9 cellular contexts compared by ENCODE assay signal in the genomic region with DNA sequence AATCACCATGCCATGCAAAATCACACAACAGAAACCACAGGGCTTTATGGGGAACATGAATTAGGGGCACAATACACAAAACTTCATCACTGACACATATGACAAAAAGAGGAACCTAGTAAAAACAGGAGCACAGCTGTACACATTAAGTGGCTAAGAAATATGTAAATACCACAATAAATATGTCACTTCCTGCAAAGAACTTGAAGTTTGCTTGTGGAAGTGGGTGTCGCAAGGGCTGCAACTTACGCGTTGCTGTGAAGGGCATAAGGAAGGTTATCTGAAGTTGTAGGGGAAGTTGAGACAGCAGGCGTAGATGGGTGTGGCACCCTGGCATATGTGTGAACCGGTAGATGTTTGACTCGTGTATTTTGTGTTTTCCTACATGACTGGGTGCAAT. TPM values are rescaled to one million over a fixed set of nuclear protein-coding genes. Genes with fewer than 3 reads are reported as not detected.
DNase-seq lines count a peak whose midpoint lies in the region; ATAC-seq, FAIRE-seq and TF ChIP-seq lines count a peak whose summit lies in the region.
"Had no signal": no experiment of that assay in that cellular context is flagged by ENCODE, and none has a peak within 500 bp of the region (broad histone marks: within the 10 kb centered on the region; RNA-seq: fewer than 3 reads in every experiment).

No MANE protein-coding gene starts in this region.

- no peak overlapping the region for H3K27ac ChIP-seq in small intestine (ENCODE audit: low read depth in 1 of 2, low read length in 1 of 2)
- H3K27ac ChIP-seq in H9 (ENCODE audit: insufficient read length, low read depth, low read length), result no peak overlapping the region
- H3K27ac ChIP-seq: pancreas, thyroid gland had no signal

- no peaks in the 10 kb centered on the region for H3K36me3 ChIP-seq in small intestine (ENCODE audit: control insufficient read depth in 2 of 2, insufficient read depth in 2 of 2, low read length in 2 of 2)
- H3K36me3 ChIP-seq: pancreas had no signal

- H2BK12ac ChIP-seq in H9 (ENCODE audit: insufficient read length, low read depth, low read length), result no peak overlapping the region

- peak; percentile 82 for DNase-seq in amniotic epithelial cell (ENCODE audit: low read depth)
- DNase-seq in small intestine, result peak; percentile 2
- no peak for DNase-seq in HuH-7.5 (ENCODE audit: low spot score)
- no peak for DNase-seq in NCI-H524 treated with DMSO at 0.1 percent for 48 hours (lab: John Stamatoyannopoulos, UW)
- no peak for DNase-seq in H9

- H3K27me3 ChIP-seq in small intestine (ENCODE audit: control insufficient read depth in 2 of 2, insufficient read depth in 2 of 2, low read length in 2 of 2), result no peaks in the 10 kb centered on the region
- H3K27me3 ChIP-seq in H9 (ENCODE audit: insufficient read depth, low read length), result no peaks in the 10 kb centered on the region
- H3K27me3 ChIP-seq: pancreas, thyroid gland had no signal

- H3K4ac ChIP-seq in H9 (ENCODE audit: low read depth, low read length), result no peak overlapping the region

- H2AK5ac ChIP-seq in H9 (ENCODE audit: insufficient read length, low read length), result no peak overlapping the region

- H3K14ac ChIP-seq in H9 (ENCODE audit: insufficient read depth, low read length), result no peak overlapping the region

- no peak overlapping the region for H2BK15ac ChIP-seq in H9 (ENCODE audit: low read depth, low read length)

- H3K23me2 ChIP-seq in H9 (ENCODE audit: insufficient read length, low read depth, low read length, poor library complexity, severe bottlenecking), result no peaks in the 10 kb centered on the region

- H3K4me2 ChIP-seq in H9 (ENCODE audit: insufficient read depth, insufficient read length, low read length), result no peak overlapping the region

- no peaks in the 10 kb centered on the region for H3K79me2 ChIP-seq in H9 (ENCODE audit: insufficient read depth, low read length)

- no peak overlapping the region for H3K9ac ChIP-seq in H9 (ENCODE audit: extremely low read depth, insufficient read length, low read length)

- no peak overlapping the region for H3K56ac ChIP-seq in H9 (ENCODE audit: insufficient read length, low read depth, low read length)

- H3K23ac ChIP-seq in H9 (ENCODE audit: insufficient read length, low read depth, low read length), result no peak overlapping the region

- no peak overlapping the region for H4K91ac ChIP-seq in H9 (ENCODE audit: insufficient read length, low read depth, low read length)

- no peak overlapping the region for H2BK20ac ChIP-seq in H9 (ENCODE audit: low read depth, low read length, poor library complexity, severe bottlenecking)

- H4K20me1 ChIP-seq in H9 (ENCODE audit: control insufficient read depth, insufficient read depth, insufficient read length), result no peaks in the 10 kb centered on the region

- no peak for FAIRE-seq in small intestine (lab: Jason Lieb, UNC)
- FAIRE-seq: pancreas had no signal

- ATAC-seq in GM19023 (IDR thresholded peaks at IDR 0.05; ENCODE audit: unreplicated experiment), result peak; percentile 67
- ATAC-seq in HG03354 (IDR thresholded peaks at IDR 0.05; ENCODE audit: poor library complexity, severe bottlenecking, unreplicated experiment), result peak; percentile 92

- H4K8ac ChIP-seq in H9 (replicated peaks; ENCODE audit: insufficient read length, low read depth, low read length), result no peak overlapping the region

- no peak overlapping the region for H3K4me3 ChIP-seq in small intestine (ENCODE audit: low read depth in 1 of 2, low read length in 2 of 2)
- H3K4me3 ChIP-seq: pancreas, thyroid gland had no signal

- WGBS in small intestine, 3 donors, result 37 to 43% (median 42%) methylated on average over 6 of the region's 6 CpGs
- WGBS in H9 (ENCODE audit: extremely low coverage, insufficient read length, low lambda C conversion rate), result no CpG with 5 or more reads among the region's 6 CpGs

- no peak overlapping the region for H3K18ac ChIP-seq in H9 (ENCODE audit: insufficient read length, low read depth, low read length)

- no peak overlapping the region for H4K5ac ChIP-seq in H9 (ENCODE audit: insufficient read length, low read depth, low read length)

- peaks cover 36 to 43% of the 10 kb centered on the region in 2 experiments for H3K9me3 Mint-ChIP-seq in H9

- no peak overlapping the region for H3T11ph ChIP-seq in H9 (ENCODE audit: low read length)

- no peak overlapping the region for H2AFZ ChIP-seq in H9 (ENCODE audit: low read length)

- H3K4me1 Mint-ChIP-seq in H9, result no peaks in the 10 kb centered on the region

- H3K4me1 ChIP-seq in small intestine (ENCODE audit: control insufficient read depth in 2 of 2, insufficient read depth in 1 of 2, low read depth in 1 of 2, low read length in 1 of 2) (no peaks in the 10 kb centered on the region), H9 (ENCODE audit: insufficient read depth, low read length) (no peaks in the 10 kb centered on the region)
- H3K4me1 ChIP-seq: pancreas, thyroid gland had no signal

- H2BK120ac ChIP-seq in H9 (ENCODE audit: low read depth, low read length, poor library complexity, severe bottlenecking), result no peak overlapping the region

- H2BK5ac ChIP-seq in H9 (ENCODE audit: insufficient read length, low read length), result no peak overlapping the region

- H3K36me3 Mint-ChIP-seq in H9 (ENCODE audit: insufficient read depth in 1 of 3, low read depth in 3 of 3), result peaks cover 5 to 12% (median 8%) of the 10 kb centered on the region in 3 experiments; a peak in 5 of 7 replicates

- H3K27me3 Mint-ChIP-seq in H9 (ENCODE audit: low read depth), result no peaks in the 10 kb centered on the region

- H3K27ac Mint-ChIP-seq in H9, result no peak overlapping the region; a peak in 1 of 7 replicates

- no peak overlapping the region for H3K4me3 Mint-ChIP-seq in H9

- H3K79me1 ChIP-seq in H9 (ENCODE audit: insufficient read depth, low read depth, low read length, poor library complexity, severe bottlenecking), result no peaks in the 10 kb centered on the region

- no peak for TF ChIP-seq CTCF in H9 (conservative IDR thresholded peaks at IDR 0.05)

- no peaks in the 10 kb centered on the region for H3K9me3 ChIP-seq in small intestine (ENCODE audit: control insufficient read depth, low read depth)
- no peaks in the 10 kb centered on the region for H3K9me3 ChIP-seq in H9 (ENCODE audit: control insufficient read depth, low read depth, low read length)
- H3K9me3 ChIP-seq: pancreas, thyroid gland had no signal

RNA-seq across cellular contexts. Expression of a gene that starts 42.4 kb away (rescaled TPM):
- under 1 TPM in 2 of 3 donors, not detected in 1; under 0.01 to 0.70 TPM for polyA plus RNA-seq in small intestine
- 4.7 and 6.9 TPM in 2 replicates for total RNA-seq in H9 (2021)

Comparison
In these comparisons a context has a peak if more than half of its experiments do, and no peak if none do; other contexts are left out.
1. DNase-seq: peak in amniotic epithelial cell (single experiment) and small intestine (single experiment); none in HuH-7.5 (single experiment), NCI-H524 treated with DMSO at 0.1 percent for 48 hours (single experiment) and H9 (single experiment).